8 cellular contexts compared by ENCODE assay signal in genomic region chr6:28943223-28943556, GRCh38. TPM values are rescaled to one million over a fixed set of nuclear protein-coding genes. Genes with fewer than 3 reads are reported as not detected.
DNase-seq lines count a peak whose midpoint lies in the region; TF ChIP-seq lines count a peak whose summit lies in the region.

No MANE protein-coding gene starts in this region.

- DNase-seq in activated naive CD4-positive, alpha-beta T cell treated with anti-CD3 and anti-CD28 coated beads for 36 hours = no peak
- DNase-seq in activated naive CD4-positive, alpha-beta T cell treated with anti-CD3 and anti-CD28 coated beads, Interleukin-2, amount 50 U/mL, for 16 hours = no peak
- DNase-seq in WERI-Rb-1 (no peak), hepatocyte (ENCODE audit: low spot score) (no peak), superior temporal gyrus (ENCODE audit: extremely low spot score) (peak; percentile 29), epidermal melanocyte (ENCODE audit: insufficient read length, low spot score) (no peak), CD1c-positive myeloid dendritic cell (ENCODE audit: extremely low spot score) (no peak)
- no peak for DNase-seq in effector CD8-positive, alpha-beta T cell (lab: John Stamatoyannopoulos, UW)

- H3K36me3 Mint-ChIP-seq in activated naive CD4-positive, alpha-beta T cell treated with anti-CD3 and anti-CD28 coated beads for 36 hours (ENCODE audit: low read depth) = peaks cover 4% of the 10 kb centered on the region

- peak overlapping the region; percentile 80 for H3K4me2 ChIP-seq in hepatocyte

- H2AFZ ChIP-seq in hepatocyte = no peak overlapping the region

- no peaks in the 10 kb centered on the region for H3K27me3 Mint-ChIP-seq in activated naive CD4-positive, alpha-beta T cell treated with anti-CD3 and anti-CD28 coated beads for 36 hours (ENCODE audit: low read depth)

- H4K20me1 ChIP-seq in hepatocyte (ENCODE audit: insufficient read depth, poor library complexity, severe bottlenecking) = no peaks in the 10 kb centered on the region

- H3K4me1 ChIP-seq in hepatocyte (ENCODE audit: insufficient read depth) = no peaks in the 10 kb centered on the region

- H3K4me1 Mint-ChIP-seq in activated naive CD4-positive, alpha-beta T cell treated with anti-CD3 and anti-CD28 coated beads for 36 hours (ENCODE audit: low read depth) = peaks cover 37% of the 10 kb centered on the region

- H3K27me3 ChIP-seq in WERI-Rb-1 (ENCODE audit: insufficient read depth, low read depth, severe bottlenecking) = no peaks in the 10 kb centered on the region
- H3K27me3 ChIP-seq in hepatocyte = no peaks in the 10 kb centered on the region

- peak overlapping the region; percentile 66 for H3K4me3 ChIP-seq in WERI-Rb-1 (ENCODE audit: low read depth, low read length)
- no peak overlapping the region for H3K4me3 ChIP-seq in hepatocyte

- H3K27ac ChIP-seq in WERI-Rb-1 (no peak overlapping the region), hepatocyte (no peak overlapping the region)

- no peak for TF ChIP-seq CTCF in WERI-Rb-1 (IDR thresholded peaks at IDR 0.05; ENCODE audit: low read depth, low read length)
- TF ChIP-seq CTCF in hepatocyte (IDR thresholded peaks at IDR 0.05; ENCODE audit: poor library complexity) = no peak

- H3K9me3 Mint-ChIP-seq in activated naive CD4-positive, alpha-beta T cell treated with anti-CD3 and anti-CD28 coated beads for 36 hours = no peaks in the 10 kb centered on the region

- H3K9me3 ChIP-seq in WERI-Rb-1 (ENCODE audit: severe bottlenecking) (no peaks in the 10 kb centered on the region), hepatocyte (ENCODE audit: low read depth) (no peaks in the 10 kb centered on the region)

- WGBS in hepatocyte (ENCODE audit: low lambda C conversion rate, missing lambda C conversion rate) = 70% methylated on average over 6 of the region's 6 CpGs

- peak overlapping the region; percentile 90 for H3K4me3 Mint-ChIP-seq in activated naive CD4-positive, alpha-beta T cell treated with anti-CD3 and anti-CD28 coated beads for 36 hours

- peak overlapping the region; percentile 93 for H3K27ac Mint-ChIP-seq in activated naive CD4-positive, alpha-beta T cell treated with anti-CD3 and anti-CD28 coated beads for 36 hours

- no peaks in the 10 kb centered on the region for H3K9me2 ChIP-seq in hepatocyte (replicated peaks; ENCODE audit: insufficient read depth)

- intact Hi-C loops in activated naive CD4-positive, alpha-beta T cell treated with anti-CD3 and anti-CD28 coated beads for 36 hours (cut with micrococcal nuclease) = loop anchor here (5.0 to 10.0 kb wide), 6 partner anchors 356 to 1466 kb away; partner anchors contain the start of genes POLR1H and PPP1R11

- CTCF ChIA-PET in activated naive CD4-positive, alpha-beta T cell treated with anti-CD3 and anti-CD28 coated beads for 36 hours (lab: Charles Lee) = no interaction called here

- H3K36me3 ChIP-seq in WERI-Rb-1 = no peaks in the 10 kb centered on the region
- no peaks in the 10 kb centered on the region for H3K36me3 ChIP-seq in hepatocyte (replicated peaks; ENCODE audit: insufficient read depth, low read depth)

- no peaks in the 10 kb centered on the region for H3K79me2 ChIP-seq in hepatocyte

RNA-seq across cellular contexts. Expression of gene TRIM27, which starts 19.4 kb away (rescaled TPM):
- total RNA-seq in activated naive CD4-positive, alpha-beta T cell treated with anti-CD3 and anti-CD28 coated beads for 36 hours = 10 to 100 TPM; 35.8 to 41.4 TPM
- 60.8 and 62.7 TPM in 2 replicates for total RNA-seq in hepatocyte
- polyA plus RNA-seq in hepatocyte = 50.3 and 57.0 TPM in 2 replicates
